ENCODE assay signal across 9 cellular contexts in the genomic region with DNA sequence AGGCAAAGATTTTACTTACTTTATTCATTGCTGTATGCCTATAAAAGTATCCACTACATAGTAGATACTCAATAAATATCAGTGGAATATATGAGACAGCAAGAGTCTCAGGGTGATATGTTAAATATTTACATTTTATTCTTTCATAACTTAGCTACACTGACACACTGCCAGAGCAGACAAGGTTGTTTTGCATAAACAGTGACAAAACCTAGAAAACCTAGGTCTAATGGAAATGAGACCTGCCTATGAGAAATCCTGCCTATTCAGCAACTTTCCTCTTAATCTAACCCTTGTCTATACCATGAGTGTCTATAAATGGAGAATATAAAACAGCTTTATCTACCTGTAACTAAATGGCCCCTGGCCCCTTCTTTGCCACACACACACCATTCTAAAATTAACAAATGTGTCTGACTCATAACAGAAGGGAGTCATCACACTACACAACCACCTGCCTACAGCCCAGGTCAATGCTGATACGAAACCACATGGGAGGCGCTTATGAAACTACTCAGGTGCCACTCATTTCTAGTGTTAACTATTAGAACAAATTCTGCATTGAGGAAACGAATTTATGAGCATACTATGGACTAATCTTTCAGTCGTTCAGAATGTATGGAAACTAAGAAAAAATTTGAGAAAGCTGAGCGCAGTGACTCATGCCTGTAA.
DNase-seq lines count a peak whose midpoint lies in the region; ATAC-seq and TF ChIP-seq lines count a peak whose summit lies in the region.
"Had no signal": no experiment of that assay in that cellular context is flagged by ENCODE, and none has a peak within 500 bp of the region (broad histone marks: within the 10 kb centered on the region; RNA-seq: fewer than 3 reads in every experiment).

No MANE protein-coding gene starts in this region.

- H3K36me3 ChIP-seq in OCI-LY7 (ENCODE audit: insufficient read depth, low read length) (peaks cover 89% of the 10 kb centered on the region), uterus (no peaks in the 10 kb centered on the region)

- H3K27ac ChIP-seq in OCI-LY7 (ENCODE audit: low read depth, low read length, poor library complexity, severe bottlenecking) (no peak overlapping the region), uterus (no peak overlapping the region)
- H3K27ac ChIP-seq: C4-2B had no signal

- no peaks in the 10 kb centered on the region for H3K27me3 Mint-ChIP-seq in activated naive CD4-positive, alpha-beta T cell treated with anti-CD3 and anti-CD28 coated beads, Interleukin-2, amount 50 U/mL, for 24 hours
- no peaks in the 10 kb centered on the region for H3K27me3 Mint-ChIP-seq in effector memory CD8-positive, alpha-beta T cell

- H3K4me2 ChIP-seq in OCI-LY7 (ENCODE audit: low read length) = no peak overlapping the region

- no peaks in the 10 kb centered on the region for H3K79me2 ChIP-seq in OCI-LY7 (ENCODE audit: insufficient read depth, low read depth, low read length)

- no peaks in the 10 kb centered on the region for H4K20me1 ChIP-seq in OCI-LY7 (ENCODE audit: insufficient read depth, low read length)

- peak overlapping the region; percentile 38 for H3K27ac Mint-ChIP-seq in activated naive CD4-positive, alpha-beta T cell treated with anti-CD3 and anti-CD28 coated beads, Interleukin-2, amount 50 U/mL, for 24 hours
- H3K27ac Mint-ChIP-seq in effector memory CD8-positive, alpha-beta T cell = peak overlapping the region in 1 of 2 donors; percentile 81

- no peak for TF ChIP-seq CTCF in OCI-LY7 (conservative IDR thresholded peaks at IDR 0.05; ENCODE audit: low read length)
- TF ChIP-seq CTCF in uterus (IDR thresholded peaks at IDR 0.05) = no peak

- no peak overlapping the region for H3K4me3 ChIP-seq in OCI-LY7 (ENCODE audit: low read depth, low read length, poor library complexity, severe bottlenecking)
- no peak overlapping the region for H3K4me3 ChIP-seq in uterus

- H3K4me1 ChIP-seq in OCI-LY7 (ENCODE audit: insufficient read depth, low read length, poor library complexity, severe bottlenecking) (no peaks in the 10 kb centered on the region), uterus (no peaks in the 10 kb centered on the region)

- H2AFZ ChIP-seq in OCI-LY7 (ENCODE audit: low read length) = no peak overlapping the region

- H3K4me3 Mint-ChIP-seq in activated naive CD4-positive, alpha-beta T cell treated with anti-CD3 and anti-CD28 coated beads, Interleukin-2, amount 50 U/mL, for 24 hours = no peak overlapping the region
- no peak overlapping the region for H3K4me3 Mint-ChIP-seq in effector memory CD8-positive, alpha-beta T cell

- no peak for TF ChIP-seq POLR2A in uterus (IDR thresholded peaks at IDR 0.05)

- H3K9me3 Mint-ChIP-seq in activated naive CD4-positive, alpha-beta T cell treated with anti-CD3 and anti-CD28 coated beads, Interleukin-2, amount 50 U/mL, for 24 hours = no peaks in the 10 kb centered on the region
- H3K9me3 Mint-ChIP-seq in effector memory CD8-positive, alpha-beta T cell = no peaks in the 10 kb centered on the region

- POLR2A ChIA-PET in OCI-LY7 (lab: Charles Lee) = interaction anchor here (0.6 kb wide), 1 partner anchor 18 kb away, joined by 3 read pairs; no protein-coding TSS in a partner anchor

- H3K4me1 Mint-ChIP-seq in activated naive CD4-positive, alpha-beta T cell treated with anti-CD3 and anti-CD28 coated beads, Interleukin-2, amount 50 U/mL, for 24 hours = peaks cover 13% of the 10 kb centered on the region
- H3K4me1 Mint-ChIP-seq in effector memory CD8-positive, alpha-beta T cell (ENCODE audit: low read depth in 2 of 2) = peaks cover 0 to 10% of the 10 kb centered on the region in 2 donors

- DNase-seq in stimulated activated naive CD4-positive, alpha-beta T cell treated with Interleukin-2 at 50 U/mL for 16 hours (lab: John Stamatoyannopoulos, UW) = peak; percentile 43
- DNase-seq in stimulated activated naive CD4-positive, alpha-beta T cell (lab: John Stamatoyannopoulos, UW) = no peak
- DNase-seq in hepatic stellate cell (ENCODE audit: low spot score) (no peak), OCI-LY7 (ENCODE audit: low spot score) (no peak), uterus (no peak)
- DNase-seq in effector memory CD8-positive, alpha-beta T cell = no peak

- H3K36me3 Mint-ChIP-seq in activated naive CD4-positive, alpha-beta T cell treated with anti-CD3 and anti-CD28 coated beads, Interleukin-2, amount 50 U/mL, for 24 hours = peaks cover 16% of the 10 kb centered on the region
- H3K36me3 Mint-ChIP-seq in effector memory CD8-positive, alpha-beta T cell (ENCODE audit: insufficient read depth) = peaks cover 20% of the 10 kb centered on the region

- BruUV-seq in OCI-LY7 (replicated peaks; lab: Mats Ljungman, UMichigan) = no TSS peak

- H3K27me3 ChIP-seq in uterus = no peaks in the 10 kb centered on the region

- ATAC-seq in HG03095 (IDR thresholded peaks at IDR 0.05; ENCODE audit: unreplicated experiment) = peak; percentile 96
- no peak for ATAC-seq in effector memory CD8-positive, alpha-beta T cell (replicated peaks)

- CTCF ChIA-PET in OCI-LY7 (lab: Charles Lee; ENCODE audit: unreplicated experiment) = no interaction called here

- H3K9me3 ChIP-seq in OCI-LY7 (ENCODE audit: low read length) (no peaks in the 10 kb centered on the region), uterus (no peaks in the 10 kb centered on the region)

- intact Hi-C loops in OCI-LY7 (cut with micrococcal nuclease; ENCODE audit: unreplicated experiment) (no loop called here), uterus (cut with DNase I; ENCODE audit: low total_unique reads) (no loop called here)

- H3K9me2 ChIP-seq in OCI-LY7 (ENCODE audit: insufficient read depth, low read length) = no peaks in the 10 kb centered on the region
